In genomic region chr6:99424761-99425646, GRCh38 we compare ENCODE assay signal across 8 cellular contexts. TPM values are rescaled to one million over a fixed set of nuclear protein-coding genes. Genes with fewer than 3 reads are reported as not detected.
DNase-seq lines count a peak whose midpoint lies in the region; ATAC-seq and TF ChIP-seq lines count a peak whose summit lies in the region.

PNISR (minus strand) TSS chr6:99425308; CDS start chr6:99414659, 10,649 bp downstream.

- POLR2A ChIA-PET in CD8-positive, alpha-beta memory T cell (lab: Charles Lee) = interaction anchor here (0.8 to 1.9 kb wide), 4 partner anchors 9 to 95 kb away, joined by 3 to 6 read pairs (median 4); no protein-coding TSS in a partner anchor

- H3K27ac ChIP-seq in CD8-positive, alpha-beta memory T cell (ENCODE audit: low read depth, low read length) = peak within 1 kb of the TSS; percentile 99
- H3K27ac ChIP-seq in lung (ENCODE audit: low read depth in 1 of 2, low read length in 1 of 2) = peak within 1 kb of the TSS; percentile 86 to 98

- WGBS in lung, 2 donors = 0 to 1% methylated on average over 53 of the region's 53 CpGs

- no peaks in the 10 kb centered on the region for H3K36me3 ChIP-seq in CD8-positive, alpha-beta memory T cell (ENCODE audit: insufficient read depth, low read length)
- H3K36me3 ChIP-seq in lung (ENCODE audit: control insufficient read depth in 2 of 2, insufficient read depth in 2 of 2, low read length in 2 of 2) = no peaks in the 10 kb centered on the region

- CTCF ChIA-PET in CD8-positive, alpha-beta memory T cell (lab: Charles Lee) = interaction anchor here (0.7 to 1.5 kb wide), 8 partner anchors 8 to 143 kb away, joined by 3 to 6 read pairs (median 3); partner anchors contain the start of gene CCNC

- no peaks in the 10 kb centered on the region for H3K27me3 ChIP-seq in CD8-positive, alpha-beta memory T cell (ENCODE audit: insufficient read depth, low read length, poor library complexity, severe bottlenecking)
- no peaks in the 10 kb centered on the region for H3K27me3 ChIP-seq in lung (ENCODE audit: control insufficient read depth, insufficient read depth)

- peaks cover 0 to 2% of the 10 kb centered on the region in 2 donors for H3K27me3 Mint-ChIP-seq in CD8-positive, alpha-beta memory T cell

- DNase-seq in CD8-positive, alpha-beta memory T cell = peak; percentile 84 to 94 (median 92)
- DNase-seq in HS-5 (ENCODE audit: low read depth) (peak; percentile 97), lung (ENCODE audit: low spot score) (peak; percentile 93)
- DNase-seq in NK-92 treated with Interleukin-12 subunit alpha and Interleukin-12 subunit beta, amount 100 ng/mL, for 24 hours (lab: John Stamatoyannopoulos, UW) = peak; percentile 83
- peak; percentile 92 for DNase-seq in activated CD8-positive, alpha-beta memory T cell treated with anti-CD3 and anti-CD28 coated beads for 24 hours
- DNase-seq in effector CD8-positive, alpha-beta T cell (lab: John Stamatoyannopoulos, UW) = peak; percentile 81
- DNase-seq in stimulated activated CD4-positive, alpha-beta T cell treated with anti-CD3 and anti-CD28 coated beads, TNF-alpha, amount 100 ng/mL, for 4 hours (ENCODE audit: low read depth in 3 of 3) = peak; percentile 68 to 81 (median 77)

- H3K4me3 ChIP-seq in CD8-positive, alpha-beta memory T cell (ENCODE audit: low read length) = peak within 1 kb of the TSS; percentile 98
- H3K4me3 ChIP-seq in lung = peak within 1 kb of the TSS; percentile 67

- peaks cover 60% of the 10 kb centered on the region for H3K4me1 ChIP-seq in CD8-positive, alpha-beta memory T cell (ENCODE audit: insufficient read depth, low read length)
- peaks cover 6 to 35% of the 10 kb centered on the region in 2 donors for H3K4me1 ChIP-seq in lung (ENCODE audit: control insufficient read depth in 2 of 2, insufficient read depth in 2 of 2, low read length in 2 of 2)

- no peaks in the 10 kb centered on the region for H3K9me3 Mint-ChIP-seq in CD8-positive, alpha-beta memory T cell

- H3K27ac Mint-ChIP-seq in CD8-positive, alpha-beta memory T cell = peak within 1 kb of the TSS; percentile 96 to 100 (median 100)

- H3K4me1 Mint-ChIP-seq in CD8-positive, alpha-beta memory T cell = peaks cover 62 to 76% (median 68%) of the 10 kb centered on the region in 3 donors

- peak within 1 kb of the TSS; percentile 96 to 100 (median 98) for H3K4me3 Mint-ChIP-seq in CD8-positive, alpha-beta memory T cell

- H3K36me3 Mint-ChIP-seq in CD8-positive, alpha-beta memory T cell = peaks cover 4 to 44% (median 4%) of the 10 kb centered on the region in 3 donors

- no peaks in the 10 kb centered on the region for H3K9me3 ChIP-seq in CD8-positive, alpha-beta memory T cell (ENCODE audit: low read length)
- H3K9me3 ChIP-seq in lung (ENCODE audit: control insufficient read depth in 2 of 2, insufficient read depth in 1 of 2, low read length in 1 of 2) = no peaks in the 10 kb centered on the region

- TF ChIP-seq CTCF in lung (IDR thresholded peaks at IDR 0.05; ENCODE audit: control extremely low read depth, extremely low read depth) = no peak

- peak; percentile 87 for ATAC-seq in GM19468 (IDR thresholded peaks at IDR 0.05; ENCODE audit: extremely low read depth, unreplicated experiment)
- ATAC-seq in lung (ENCODE audit: insufficient read depth, low FRiP score) = peak; percentile 91

RNA-seq across cellular contexts. Expression of gene PNISR, which starts in this region (rescaled TPM):
- 100 to 1,000 TPM; 104 to 105 TPM for total RNA-seq in CD8-positive, alpha-beta memory T cell
- polyA plus RNA-seq in CD8-positive, alpha-beta memory T cell = 80.2 TPM
- total RNA-seq in lung = 100 to 1,000 TPM in 1 of 2 donors, 10 to 100 TPM in 1; 56.9 to 354 TPM
- polyA plus RNA-seq in lung = 10 to 100 TPM; 35.0 to 50.1 TPM

Comparison
In these comparisons a context has a peak if more than half of its experiments do, and no peak if none do; other contexts are left out.
1. Peak in every context shown above with its lines: DNase-seq, ATAC-seq, H3K4me3 ChIP-seq and H3K27ac ChIP-seq.